ENCODE assay signal across 2 cellular contexts in the genomic region with DNA sequence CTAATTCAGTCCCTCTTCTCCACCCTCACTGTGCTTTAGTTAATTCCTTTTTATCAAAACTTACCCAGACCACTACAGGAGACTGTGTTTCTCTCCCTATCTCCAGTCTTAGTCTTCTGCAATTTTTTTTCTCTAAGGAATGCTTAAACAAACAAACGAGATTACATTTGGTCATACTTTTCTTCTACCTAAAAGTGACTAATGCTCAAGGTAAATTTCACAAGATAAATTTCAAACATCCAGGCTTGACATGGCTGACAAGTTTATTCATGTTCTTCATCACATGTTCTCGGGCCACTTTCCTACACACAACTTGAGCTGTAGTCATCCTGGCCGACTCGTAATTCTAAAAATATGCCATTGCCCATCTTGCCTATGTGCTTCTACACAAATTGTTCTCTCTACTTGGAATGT.
TF ChIP-seq lines count a peak whose summit lies in the region.

No MANE protein-coding gene starts in this region.

TF ChIP-seq in A549, 52 proteins besides CTCF, POLR2A, EP300 and RAD21 (continues in another document):
- TF ChIP-seq ESRRA (IDR thresholded peaks at IDR 0.05; ENCODE audit: borderline replicate concordance, low read length), result no peak
- TF ChIP-seq, protein P1, sequence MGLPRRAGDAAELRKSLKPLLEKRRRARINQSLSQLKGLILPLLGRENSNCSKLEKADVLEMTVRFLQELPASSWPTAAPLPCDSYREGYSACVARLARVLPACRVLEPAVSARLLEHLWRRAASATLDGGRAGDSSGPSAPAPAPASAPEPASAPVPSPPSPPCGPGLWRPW (IDR thresholded peaks at IDR 0.05), result no peak
- no peak for TF ChIP-seq RNF2 (IDR thresholded peaks at IDR 0.05; ENCODE audit: borderline replicate concordance, low read depth)
- TF ChIP-seq FOXS1 (CRISPR knock-in tag; IDR thresholded peaks at IDR 0.05), result no peak
- TF ChIP-seq, protein P2, sequence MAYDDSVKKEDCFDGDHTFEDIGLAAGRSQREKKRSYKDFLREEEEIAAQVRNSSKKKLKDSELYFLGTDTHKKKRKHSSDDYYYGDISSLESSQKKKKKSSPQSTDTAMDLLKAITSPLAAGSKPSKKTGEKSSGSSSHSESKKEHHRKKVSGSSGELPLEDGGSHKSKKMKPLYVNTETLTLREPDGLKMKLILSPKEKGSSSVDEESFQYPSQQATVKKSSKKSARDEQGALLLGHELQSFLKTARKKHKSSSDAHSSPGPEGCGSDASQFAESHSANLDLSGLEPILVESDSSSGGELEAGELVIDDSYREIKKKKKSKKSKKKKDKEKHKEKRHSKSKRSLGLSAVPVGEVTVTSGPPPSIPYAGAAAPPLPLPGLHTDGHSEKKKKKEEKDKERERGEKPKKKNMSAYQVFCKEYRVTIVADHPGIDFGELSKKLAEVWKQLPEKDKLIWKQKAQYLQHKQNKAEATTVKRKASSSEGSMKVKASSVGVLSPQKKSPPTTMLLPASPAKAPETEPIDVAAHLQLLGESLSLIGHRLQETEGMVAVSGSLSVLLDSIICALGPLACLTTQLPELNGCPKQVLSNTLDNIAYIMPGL (CRISPR knock-in tag; IDR thresholded peaks at IDR 0.05; ENCODE audit: borderline replicate concordance), result no peak
- no peak for TF ChIP-seq RARB (CRISPR knock-in tag; IDR thresholded peaks at IDR 0.05)
- TF ChIP-seq EHF (CRISPR knock-in tag; IDR thresholded peaks at IDR 0.05), result no peak
- no peak for TF ChIP-seq TP53 (CRISPR knock-in tag; IDR thresholded peaks at IDR 0.05)
- TF ChIP-seq HOXA7 (CRISPR knock-in tag; IDR thresholded peaks at IDR 0.05), result no peak
- TF ChIP-seq HDAC2 (IDR thresholded peaks at IDR 0.05), result no peak
- TF ChIP-seq JUN (IDR thresholded peaks at IDR 0.05), result peak in 1 of 2 experiments; percentile 54; a peak in 2 of 5 replicates
- TF ChIP-seq POLR2AphosphoS2 (conservative IDR thresholded peaks at IDR 0.05; ENCODE audit: low read length), result no peak
- no peak for TF ChIP-seq MAZ (IDR thresholded peaks at IDR 0.05; ENCODE audit: borderline replicate concordance, low read depth, low read length)
- no peak for TF ChIP-seq ZFP36 (IDR thresholded peaks at IDR 0.05; ENCODE audit: borderline replicate concordance, partially characterized antibody)
- TF ChIP-seq FOSL2 (IDR thresholded peaks at IDR 0.05), result peak; percentile 68; the same call in 1 of the 2 replicates
- peak; percentile 74 for TF ChIP-seq FOSL2 (CRISPR knock-in tag; IDR thresholded peaks at IDR 0.05)
- no peak for TF ChIP-seq NPAS2 (CRISPR knock-in tag; IDR thresholded peaks at IDR 0.05; ENCODE audit: borderline replicate concordance)
- no peak for TF ChIP-seq CBX2 (IDR thresholded peaks at IDR 0.05; ENCODE audit: borderline replicate concordance, low read depth)
- no peak for TF ChIP-seq EHMT2 (IDR thresholded peaks at IDR 0.05; ENCODE audit: low read depth)
- peak; percentile 87 for TF ChIP-seq JUNB (IDR thresholded peaks at IDR 0.05)
- no peak for TF ChIP-seq NFE2L2 (conservative IDR thresholded peaks at IDR 0.05; ENCODE audit: low read length)
- peak; percentile 21; the same call in 1 of the 3 replicates for TF ChIP-seq SMC3 (IDR thresholded peaks at IDR 0.05)
- no peak for TF ChIP-seq TFCP2L1 (CRISPR knock-in tag; IDR thresholded peaks at IDR 0.05)
- no peak for TF ChIP-seq KDM1A (IDR thresholded peaks at IDR 0.05; ENCODE audit: low read depth)
- no peak for TF ChIP-seq BHLHE40 (IDR thresholded peaks at IDR 0.05; ENCODE audit: low read depth, low read length)
- TF ChIP-seq ZSCAN20 (CRISPR knock-in tag; IDR thresholded peaks at IDR 0.05), result no peak
- TF ChIP-seq RCOR1 (IDR thresholded peaks at IDR 0.05; ENCODE audit: low read depth, low read length), result no peak
- TF ChIP-seq, protein P3, sequence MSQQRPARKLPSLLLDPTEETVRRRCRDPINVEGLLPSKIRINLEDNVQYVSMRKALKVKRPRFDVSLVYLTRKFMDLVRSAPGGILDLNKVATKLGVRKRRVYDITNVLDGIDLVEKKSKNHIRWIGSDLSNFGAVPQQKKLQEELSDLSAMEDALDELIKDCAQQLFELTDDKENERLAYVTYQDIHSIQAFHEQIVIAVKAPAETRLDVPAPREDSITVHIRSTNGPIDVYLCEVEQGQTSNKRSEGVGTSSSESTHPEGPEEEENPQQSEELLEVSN (IDR thresholded peaks at IDR 0.05; ENCODE audit: borderline replicate concordance, low read depth), result no peak
- TF ChIP-seq NR3C1 (IDR thresholded peaks at IDR 0.05), result no peak
- no peak for TF ChIP-seq KDM5A (IDR thresholded peaks at IDR 0.05)
- TF ChIP-seq, protein P4, sequence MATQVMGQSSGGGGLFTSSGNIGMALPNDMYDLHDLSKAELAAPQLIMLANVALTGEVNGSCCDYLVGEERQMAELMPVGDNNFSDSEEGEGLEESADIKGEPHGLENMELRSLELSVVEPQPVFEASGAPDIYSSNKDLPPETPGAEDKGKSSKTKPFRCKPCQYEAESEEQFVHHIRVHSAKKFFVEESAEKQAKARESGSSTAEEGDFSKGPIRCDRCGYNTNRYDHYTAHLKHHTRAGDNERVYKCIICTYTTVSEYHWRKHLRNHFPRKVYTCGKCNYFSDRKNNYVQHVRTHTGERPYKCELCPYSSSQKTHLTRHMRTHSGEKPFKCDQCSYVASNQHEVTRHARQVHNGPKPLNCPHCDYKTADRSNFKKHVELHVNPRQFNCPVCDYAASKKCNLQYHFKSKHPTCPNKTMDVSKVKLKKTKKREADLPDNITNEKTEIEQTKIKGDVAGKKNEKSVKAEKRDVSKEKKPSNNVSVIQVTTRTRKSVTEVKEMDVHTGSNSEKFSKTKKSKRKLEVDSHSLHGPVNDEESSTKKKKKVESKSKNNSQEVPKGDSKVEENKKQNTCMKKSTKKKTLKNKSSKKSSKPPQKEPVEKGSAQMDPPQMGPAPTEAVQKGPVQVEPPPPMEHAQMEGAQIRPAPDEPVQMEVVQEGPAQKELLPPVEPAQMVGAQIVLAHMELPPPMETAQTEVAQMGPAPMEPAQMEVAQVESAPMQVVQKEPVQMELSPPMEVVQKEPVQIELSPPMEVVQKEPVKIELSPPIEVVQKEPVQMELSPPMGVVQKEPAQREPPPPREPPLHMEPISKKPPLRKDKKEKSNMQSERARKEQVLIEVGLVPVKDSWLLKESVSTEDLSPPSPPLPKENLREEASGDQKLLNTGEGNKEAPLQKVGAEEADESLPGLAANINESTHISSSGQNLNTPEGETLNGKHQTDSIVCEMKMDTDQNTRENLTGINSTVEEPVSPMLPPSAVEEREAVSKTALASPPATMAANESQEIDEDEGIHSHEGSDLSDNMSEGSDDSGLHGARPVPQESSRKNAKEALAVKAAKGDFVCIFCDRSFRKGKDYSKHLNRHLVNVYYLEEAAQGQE (IDR thresholded peaks at IDR 0.05), result no peak
- TF ChIP-seq HOXB5 (CRISPR knock-in tag; IDR thresholded peaks at IDR 0.05), result no peak
- no peak for TF ChIP-seq RFX5 (IDR thresholded peaks at IDR 0.05)
- no peak for TF ChIP-seq HOXB13 (CRISPR knock-in tag; IDR thresholded peaks at IDR 0.05; ENCODE audit: low read depth)
- no peak for TF ChIP-seq HEYL (CRISPR knock-in tag; IDR thresholded peaks at IDR 0.05)
- no peak for TF ChIP-seq PHF8 (IDR thresholded peaks at IDR 0.05; ENCODE audit: borderline replicate concordance, low read depth)
- peak; percentile 68 to 75 for TF ChIP-seq CEBPB (IDR thresholded peaks at IDR 0.05)

TF ChIP-seq in endothelial cell of umbilical vein, 7 proteins besides CTCF, POLR2A, EP300 and RAD21:
- TF ChIP-seq MYC (IDR thresholded peaks at IDR 0.05; ENCODE audit: low read depth, low read length), result no peak
- no peak for TF ChIP-seq GATA2 (IDR thresholded peaks at IDR 0.05; ENCODE audit: insufficient read depth, insufficient read length, low read depth, low read length)
- TF ChIP-seq FOS (IDR thresholded peaks at IDR 0.05; ENCODE audit: borderline replicate concordance, insufficient read depth, low read length), result no peak
- TF ChIP-seq, protein P5, sequence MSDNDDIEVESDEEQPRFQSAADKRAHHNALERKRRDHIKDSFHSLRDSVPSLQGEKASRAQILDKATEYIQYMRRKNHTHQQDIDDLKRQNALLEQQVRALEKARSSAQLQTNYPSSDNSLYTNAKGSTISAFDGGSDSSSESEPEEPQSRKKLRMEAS (IDR thresholded peaks at IDR 0.05; ENCODE audit: insufficient read depth, insufficient read length), result no peak
- no peak for TF ChIP-seq EZH2 (IDR thresholded peaks at IDR 0.05; ENCODE audit: borderline replicate concordance, low read depth, low read length, severe bottlenecking)
- no peak for TF ChIP-seq POLR2AphosphoS5 (IDR thresholded peaks at IDR 0.05; ENCODE audit: insufficient read depth, low read depth, low read length)
- TF ChIP-seq JUN (IDR thresholded peaks at IDR 0.05; ENCODE audit: borderline replicate concordance, insufficient read depth, insufficient read length, low read depth), result no peak
